In the genomic region with DNA sequence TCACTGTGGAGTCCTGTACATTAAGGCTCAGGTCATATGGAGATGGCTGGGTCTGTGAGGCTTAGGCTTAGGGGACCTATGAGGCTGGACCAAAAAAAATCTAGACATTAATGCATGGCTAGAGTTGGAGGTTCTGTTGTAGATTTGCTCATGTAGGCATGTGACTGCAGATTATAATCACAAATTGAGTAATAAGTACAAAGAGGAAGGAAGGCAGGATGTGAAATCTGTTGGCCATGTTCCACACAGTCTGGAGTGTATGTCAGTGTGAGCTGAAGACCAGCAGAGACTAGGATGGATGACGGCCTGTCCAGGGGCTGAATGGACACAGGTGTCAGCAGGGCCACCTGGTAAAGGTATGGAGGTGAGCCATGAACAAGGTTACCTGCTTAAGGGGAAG, we compare ENCODE assay signal across 8 cellular contexts. TPM values are rescaled to one million over a fixed set of nuclear protein-coding genes. Genes with fewer than 3 reads are reported as not detected.
DNase-seq lines count a peak whose midpoint lies in the region; ATAC-seq and TF ChIP-seq lines count a peak whose summit lies in the region.

Gene ST3GAL6 (plus strand): TSS at position 265 of the 400 bp plus-strand sequence. CDS start 5,101 bp downstream, outside the sequence.

- no peaks in the 10 kb centered on the region for H3K36me3 ChIP-seq in left ventricle myocardium inferior

- H3K27me3 ChIP-seq in left ventricle myocardium inferior (ENCODE audit: low read depth), result no peaks in the 10 kb centered on the region

- peaks cover 24% of the 10 kb centered on the region for H3K27me3 Mint-ChIP-seq in activated T-cell treated with anti-CD3 and anti-CD28 coated beads, Interleukin-2, amount 50 U/mL, for 24 hours

- no peaks in the 10 kb centered on the region for H3K9me3 Mint-ChIP-seq in activated T-cell treated with anti-CD3 and anti-CD28 coated beads, Interleukin-2, amount 50 U/mL, for 24 hours

- no peak within 1 kb of the TSS for H3K4me3 Mint-ChIP-seq in activated T-cell treated with anti-CD3 and anti-CD28 coated beads, Interleukin-2, amount 50 U/mL, for 24 hours

- H3K27ac ChIP-seq in left ventricle myocardium inferior (replicated peaks) (peak within 1 kb of the TSS; percentile 76), temporal lobe (ENCODE audit: low read depth, low read length) (peak within 1 kb of the TSS; percentile 36)

- no peak within 1 kb of the TSS for H3K27ac Mint-ChIP-seq in activated T-cell treated with anti-CD3 and anti-CD28 coated beads, Interleukin-2, amount 50 U/mL, for 24 hours

- peaks cover 98% of the 10 kb centered on the region for H3K4me1 ChIP-seq in left ventricle myocardium inferior

- intact Hi-C loops in left ventricle myocardium inferior (cut with micrococcal nuclease), result no loop called here

- ATAC-seq in GM21360 (IDR thresholded peaks at IDR 0.05; ENCODE audit: unreplicated experiment), result peak; percentile 48

- H3K4me1 Mint-ChIP-seq in activated T-cell treated with anti-CD3 and anti-CD28 coated beads, Interleukin-2, amount 50 U/mL, for 24 hours (ENCODE audit: low read depth), result no peaks in the 10 kb centered on the region

- H3K4me3 ChIP-seq in left ventricle myocardium inferior, result peak within 1 kb of the TSS; percentile 35

- H3K9me3 ChIP-seq in left ventricle myocardium inferior (replicated peaks), result no peaks in the 10 kb centered on the region

- no peaks in the 10 kb centered on the region for H3K36me3 Mint-ChIP-seq in activated T-cell treated with anti-CD3 and anti-CD28 coated beads, Interleukin-2, amount 50 U/mL, for 24 hours (ENCODE audit: low read depth)

- peak; percentile 94 for DNase-seq in SIG-M5 treated with dmso at 0.1 percent for 504 hours (lab: John Stamatoyannopoulos, UW; ENCODE audit: unreplicated experiment)
- no peak for DNase-seq in left ventricle myocardium inferior
- no peak for DNase-seq in central memory CD4-positive, alpha-beta T cell
- DNase-seq in activated CD4-positive, alpha-beta T cell treated with anti-CD3 and anti-CD28 coated beads, Interleukin-2, amount 50 U/mL, for 4 hours, result no peak
- DNase-seq in NCI-H2081 treated with DMSO at 0.1 percent for 48 hours (lab: John Stamatoyannopoulos, UW), result no peak
- no peak for DNase-seq in activated T-cell treated with anti-CD3 and anti-CD28 coated beads, Interleukin-2, amount 50 U/mL, for 24 hours

- TF ChIP-seq CTCF in left ventricle myocardium inferior (IDR thresholded peaks at IDR 0.05; ENCODE audit: borderline replicate concordance), result no peak

RNA-seq across cellular contexts. Expression of gene ST3GAL6, which starts in this region (rescaled TPM):
- 52.5 TPM for total RNA-seq in left ventricle myocardium inferior
- total RNA-seq in temporal lobe, result 13.0 TPM
